9 cellular contexts compared by ENCODE assay signal in the genomic region with DNA sequence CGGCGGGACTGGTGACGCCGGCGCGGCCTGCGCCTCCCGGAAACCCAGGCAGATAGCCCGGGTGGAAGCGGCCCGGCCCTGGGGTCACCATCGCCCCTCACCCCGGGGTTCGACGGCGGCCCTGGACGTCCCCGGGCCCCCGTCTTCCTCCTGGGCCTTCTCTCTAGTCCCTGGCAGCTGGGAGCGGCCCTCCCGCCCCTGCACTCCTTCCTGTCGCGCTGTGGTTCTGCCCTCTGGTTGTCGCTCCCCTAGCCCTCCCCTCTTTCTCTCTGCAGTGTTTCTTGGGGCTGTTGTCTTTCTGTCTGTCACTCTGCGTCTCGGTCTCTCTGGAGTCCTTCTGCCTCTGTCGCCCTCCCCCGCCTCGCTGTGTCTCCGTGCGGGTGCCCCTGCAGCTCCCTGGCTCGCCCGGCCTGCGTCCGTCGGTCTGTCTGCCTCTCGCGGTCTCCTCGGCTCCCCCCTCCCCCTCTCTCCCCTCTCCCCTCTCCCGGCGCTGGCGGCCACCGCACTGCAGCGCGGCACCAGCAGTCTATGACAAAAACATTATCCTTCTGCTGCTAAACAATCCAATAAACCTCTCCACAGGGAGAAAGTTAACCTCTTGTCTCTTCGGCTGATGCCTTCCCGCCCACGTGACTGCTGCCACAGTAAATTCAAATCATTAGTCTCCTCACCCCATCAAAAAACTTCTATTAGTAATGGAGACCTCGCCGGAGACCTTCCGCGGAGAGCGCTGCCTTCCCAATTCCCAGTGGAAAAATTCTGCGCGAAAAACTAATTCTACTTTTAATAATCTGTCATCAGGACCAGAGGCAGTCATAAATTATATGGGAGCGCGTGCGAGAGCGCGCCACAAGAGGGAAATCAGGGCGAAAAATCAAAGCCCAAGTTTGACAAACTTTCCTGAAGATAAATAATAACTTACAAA.
DNase-seq lines count a peak whose midpoint lies in the region; ATAC-seq lines count a peak whose summit lies in the region.
"Had no signal": no experiment of that assay in that cellular context is flagged by ENCODE, and none has a peak within 500 bp of the region (broad histone marks: within the 10 kb centered on the region; RNA-seq: fewer than 3 reads in every experiment).

No MANE protein-coding gene starts in this region.

- no peaks in the 10 kb centered on the region for H3K36me3 ChIP-seq in iPS-15b (ENCODE audit: control insufficient read depth, insufficient read depth, low read length)

- no peaks in the 10 kb centered on the region for H3K9me3 Mint-ChIP-seq in stimulated activated naive CD8-positive, alpha-beta T cell treated with anti-CD3 and anti-CD28 coated beads, Interleukin-15, amount 100 ng/mL, for 72 hours

- H3K9ac ChIP-seq in iPS-15b (ENCODE audit: low read depth, low read length) = no peak overlapping the region

- peaks cover 30% of the 10 kb centered on the region for H3K4me1 Mint-ChIP-seq in stimulated activated naive CD8-positive, alpha-beta T cell treated with anti-CD3 and anti-CD28 coated beads, Interleukin-15, amount 100 ng/mL, for 72 hours

- peak overlapping the region; percentile 43 to 50 for H3K27ac Mint-ChIP-seq in stimulated activated naive CD8-positive, alpha-beta T cell treated with anti-CD3 and anti-CD28 coated beads, Interleukin-15, amount 100 ng/mL, for 72 hours

- peaks cover 69% of the 10 kb centered on the region for H3K27me3 ChIP-seq in iPS-15b (ENCODE audit: control insufficient read depth, insufficient read depth, low read length)

- peaks cover 5% of the 10 kb centered on the region for H3K4me1 ChIP-seq in iPS-15b (ENCODE audit: control insufficient read depth, insufficient read depth, low read length)

- H3K9me3 ChIP-seq in iPS-15b (ENCODE audit: control insufficient read depth, insufficient read depth, low read length) = no peaks in the 10 kb centered on the region

- ATAC-seq in stimulated activated naive CD8-positive, alpha-beta T cell treated with anti-CD3 and anti-CD28 coated beads, Interleukin-15, amount 100 ng/mL, for 72 hours = peak; percentile 68

- H3K4me3 ChIP-seq in iPS-15b (ENCODE audit: low read depth, low read length) = peak overlapping the region; percentile 65

- peak overlapping the region; percentile 80 to 86 for H3K4me3 Mint-ChIP-seq in stimulated activated naive CD8-positive, alpha-beta T cell treated with anti-CD3 and anti-CD28 coated beads, Interleukin-15, amount 100 ng/mL, for 72 hours

- DNase-seq in activated CD8-positive, alpha-beta memory T cell treated with anti-CD3 and anti-CD28 coated beads for 24 hours = peak; percentile 73
- DNase-seq in activated CD8-positive, alpha-beta memory T cell treated with anti-CD3 and anti-CD28 coated beads, Interleukin-2, amount 50 U/mL, for 48 hours = no peak
- DNase-seq in activated CD4-positive, alpha-beta T cell treated with anti-CD3 and anti-CD28 coated beads, Interleukin-2, amount 50 U/mL, for 48 hours = peak; percentile 18 to 30
- DNase-seq in stimulated activated naive CD8-positive, alpha-beta T cell treated with anti-CD3 and anti-CD28 coated beads, Interleukin-15, amount 100 ng/mL, for 72 hours = peak in 1 of 2 donors; percentile 44
- DNase-seq in HCEC 1CT (no peak), mesenteric fat pad (ENCODE audit: low spot score) (no peak), NCI-H774 (lab: John Stamatoyannopoulos, UW) (no peak)
- DNase-seq: MV-4-11 had no signal

- peaks cover 80% of the 10 kb centered on the region for H3K27me3 Mint-ChIP-seq in stimulated activated naive CD8-positive, alpha-beta T cell treated with anti-CD3 and anti-CD28 coated beads, Interleukin-15, amount 100 ng/mL, for 72 hours

Comparison
In these comparisons a context has a peak if more than half of its experiments do, and no peak if none do; other contexts are left out.
1. DNase-seq: peak in activated CD8-positive, alpha-beta memory T cell treated with anti-CD3 and anti-CD28 coated beads for 24 hours (single experiment) and activated CD4-positive, alpha-beta T cell treated with anti-CD3 and anti-CD28 coated beads, Interleukin-2, amount 50 U/mL, for 48 hours (2 of 2); none in activated CD8-positive, alpha-beta memory T cell treated with anti-CD3 and anti-CD28 coated beads, Interleukin-2, amount 50 U/mL, for 48 hours (single experiment), HCEC 1CT (single experiment), mesenteric fat pad (single experiment) and NCI-H774 (single experiment).